8 cellular contexts compared by ENCODE assay signal in genomic region chr6:45681860-45682488, GRCh38.
DNase-seq lines count a peak whose midpoint lies in the region; ATAC-seq lines count a peak whose summit lies in the region.

No MANE protein-coding gene starts in this region.

- DNase-seq in ELR (ENCODE audit: low read depth), result peak; percentile 69
- peak; percentile 13 for DNase-seq in activated CD4-positive, alpha-beta T cell treated with anti-CD3 and anti-CD28 coated beads, Interleukin-2, amount 50 U/mL, for 1 hour
- peak; percentile 99 for DNase-seq in renal cortical epithelial cell (ENCODE audit: low read depth)
- no peak for DNase-seq in GOT3 (lab: John Stamatoyannopoulos, UW)
- DNase-seq in pons (ENCODE audit: low spot score), result no peak
- DNase-seq in NCI-H146 treated with DMSO at 0.1 percent for 48 hours (lab: John Stamatoyannopoulos, UW; ENCODE audit: unreplicated experiment), result no peak

- ATAC-seq in GM19455 (IDR thresholded peaks at IDR 0.05; ENCODE audit: unreplicated experiment), result peak; percentile 97
- ATAC-seq in HG03378 (IDR thresholded peaks at IDR 0.05; ENCODE audit: unreplicated experiment), result peak; percentile 96

Comparison
In these comparisons a context has a peak if more than half of its experiments do, and no peak if none do; other contexts are left out.
1. DNase-seq: peak in ELR (single experiment), activated CD4-positive, alpha-beta T cell treated with anti-CD3 and anti-CD28 coated beads, Interleukin-2, amount 50 U/mL, for 1 hour (single experiment) and renal cortical epithelial cell (single experiment); none in GOT3 (single experiment), pons (single experiment) and NCI-H146 treated with DMSO at 0.1 percent for 48 hours (single experiment).